ENCODE assay signal across 18 cellular contexts in the genomic region with DNA sequence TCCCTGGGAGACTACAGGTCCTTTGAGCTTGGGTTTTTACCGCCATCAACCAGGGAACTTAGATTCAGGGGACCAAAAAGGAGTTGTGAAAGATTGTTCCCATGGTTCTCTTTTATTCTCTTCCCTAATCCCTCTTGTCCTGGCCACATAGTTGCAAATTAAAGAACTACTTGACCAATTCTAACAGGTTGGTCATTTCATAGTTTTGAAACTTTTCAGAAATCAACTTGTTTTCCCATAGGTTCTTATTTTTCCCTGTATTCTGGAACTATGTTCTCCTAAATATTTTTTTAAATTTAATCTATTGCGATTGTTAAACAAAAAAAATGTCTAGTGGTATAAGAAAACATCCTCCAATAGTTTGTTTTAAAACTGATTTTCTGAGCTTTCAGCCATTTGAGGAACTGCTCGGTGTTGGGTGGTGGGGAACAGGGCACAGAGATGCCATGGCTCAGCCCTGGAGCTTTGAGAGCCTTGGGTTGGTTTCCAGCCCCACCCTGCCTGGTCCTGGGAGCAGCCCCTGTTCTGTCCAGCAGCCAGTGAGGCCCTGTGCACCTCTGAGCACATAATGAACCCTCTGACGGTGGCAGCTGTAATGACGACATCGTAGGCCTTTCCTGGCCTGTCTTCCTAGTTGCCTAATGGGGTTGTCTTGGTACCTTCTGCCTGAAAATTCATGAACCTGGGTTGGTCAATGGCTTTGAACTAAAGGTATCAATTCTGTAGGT. TPM values are rescaled to one million over a fixed set of nuclear protein-coding genes. Genes with fewer than 3 reads are reported as not detected.
A peak's percentile ranks its signal among the peaks of the same experiment; 100 is the strongest.
DNase-seq lines count a peak whose midpoint lies in the region; ATAC-seq lines count a peak whose summit lies in the region.
"Had no signal": no experiment of that assay in that cellular context is flagged by ENCODE, and none has a peak within 500 bp of the region (broad histone marks: within the 10 kb centered on the region; RNA-seq: fewer than 3 reads in every experiment).

No MANE protein-coding gene starts in this region.

- peak overlapping the region; percentile 68 to 78 for H3K4me3 Mint-ChIP-seq in activated T-cell treated with anti-CD3 and anti-CD28 coated beads, Interleukin-2, amount 50 U/mL, for 72 hours
- peak overlapping the region in 4 of 5 donors; percentile 39 to 83 (median 68) for H3K4me3 Mint-ChIP-seq in immature natural killer cell
- peak overlapping the region; percentile 60 for H3K4me3 Mint-ChIP-seq in stimulated activated effector memory CD8-positive, alpha-beta T cell treated with anti-CD3 and anti-CD28 coated beads, Interleukin-12 subunit alpha, Interleukin-12 subunit beta, amount 100 ng/mL, for 72 hours
- H3K4me3 Mint-ChIP-seq: type B pancreatic cell had no signal

- no peak overlapping the region for H3K27ac Mint-ChIP-seq in activated T-cell treated with anti-CD3 and anti-CD28 coated beads, Interleukin-2, amount 50 U/mL, for 72 hours
- H3K27ac Mint-ChIP-seq in immature natural killer cell: peak overlapping the region in 3 of 6 donors; percentile 36 to 70 (median 48)
- no peak overlapping the region for H3K27ac Mint-ChIP-seq in stimulated activated effector memory CD8-positive, alpha-beta T cell treated with anti-CD3 and anti-CD28 coated beads, Interleukin-12 subunit alpha, Interleukin-12 subunit beta, amount 100 ng/mL, for 72 hours

- H3K9me3 Mint-ChIP-seq in activated T-cell treated with anti-CD3 and anti-CD28 coated beads, Interleukin-2, amount 50 U/mL, for 72 hours: no peaks in the 10 kb centered on the region
- no peaks in the 10 kb centered on the region for H3K9me3 Mint-ChIP-seq in immature natural killer cell
- H3K9me3 Mint-ChIP-seq in stimulated activated effector memory CD8-positive, alpha-beta T cell treated with anti-CD3 and anti-CD28 coated beads, Interleukin-12 subunit alpha, Interleukin-12 subunit beta, amount 100 ng/mL, for 72 hours: no peaks in the 10 kb centered on the region
- H3K9me3 Mint-ChIP-seq: type B pancreatic cell had no signal

- DNase-seq in activated T-cell treated with anti-CD3 and anti-CD28 coated beads, Interleukin-2, amount 50 U/mL, for 72 hours: no peak
- DNase-seq in activated T-cell treated with anti-CD3 and anti-CD28 coated beads, Interleukin-2, amount 50 U/mL, for 48 hours: no peak
- DNase-seq in MV-4-11 (lab: John Stamatoyannopoulos, UW) (peak; percentile 23), immature natural killer cell (no peak), NCI-H345 treated with DMSO at 0.1 percent for 48 hours (lab: John Stamatoyannopoulos, UW; ENCODE audit: unreplicated experiment) (no peak)
- no peak for DNase-seq in stimulated activated effector memory CD8-positive, alpha-beta T cell treated with anti-CD3 and anti-CD28 coated beads, Interleukin-12 subunit alpha, Interleukin-12 subunit beta, amount 100 ng/mL, for 72 hours (ENCODE audit: low spot score in 2 of 2)
- no peak for DNase-seq in activated CD4-positive, alpha-beta T cell treated with anti-CD3 and anti-CD28 coated beads, Interleukin-2, amount 50 U/mL, for 48 hours
- DNase-seq: activated CD4-positive, alpha-beta T cell treated with anti-CD3 and anti-CD28 coated beads for 4 hours; activated T-cell treated with anti-CD3 and anti-CD28 coated beads, Interleukin-2, amount 50 U/mL, for 1 hour; gastrocnemius medialis; NCI-H1417 treated with DMSO at 0.1 percent for 48 hours; NCI-H2227 treated with DMSO at 0.1 percent for 48 hours; occipital lobe; SHP77; sigmoid colon had no signal

- H3K4me1 Mint-ChIP-seq in activated T-cell treated with anti-CD3 and anti-CD28 coated beads, Interleukin-2, amount 50 U/mL, for 72 hours (ENCODE audit: low read depth): peaks cover 39% of the 10 kb centered on the region
- peaks cover 31 to 32% of the 10 kb centered on the region in 2 donors for H3K4me1 Mint-ChIP-seq in immature natural killer cell
- peaks cover 25% of the 10 kb centered on the region for H3K4me1 Mint-ChIP-seq in stimulated activated effector memory CD8-positive, alpha-beta T cell treated with anti-CD3 and anti-CD28 coated beads, Interleukin-12 subunit alpha, Interleukin-12 subunit beta, amount 100 ng/mL, for 72 hours

- H3K27me3 Mint-ChIP-seq in activated T-cell treated with anti-CD3 and anti-CD28 coated beads, Interleukin-2, amount 50 U/mL, for 72 hours (ENCODE audit: low read depth): peaks cover 9% of the 10 kb centered on the region
- H3K27me3 Mint-ChIP-seq in immature natural killer cell (ENCODE audit: low read depth in 3 of 3): peaks cover 5 to 9% (median 9%) of the 10 kb centered on the region in 3 donors
- H3K27me3 Mint-ChIP-seq: type B pancreatic cell had no signal

- ATAC-seq in activated T-cell treated with anti-CD3 and anti-CD28 coated beads, Interleukin-2, amount 50 U/mL, for 72 hours (replicated peaks in 1 of 2): no peak
- ATAC-seq in stimulated activated effector memory CD8-positive, alpha-beta T cell treated with anti-CD3 and anti-CD28 coated beads, Interleukin-12 subunit alpha, Interleukin-12 subunit beta, amount 100 ng/mL, for 72 hours: no peak
- no peak for ATAC-seq in GM21526 (IDR thresholded peaks at IDR 0.05; ENCODE audit: low FRiP score, unreplicated experiment)
- ATAC-seq: A549, gastrocnemius medialis had no signal

- H3K36me3 Mint-ChIP-seq in activated T-cell treated with anti-CD3 and anti-CD28 coated beads, Interleukin-2, amount 50 U/mL, for 72 hours (ENCODE audit: insufficient read depth in 2 of 2): no peaks in the 10 kb centered on the region
- H3K36me3 Mint-ChIP-seq in immature natural killer cell: peaks cover 0 to 6% (median 3%) of the 10 kb centered on the region in 3 donors
- H3K36me3 Mint-ChIP-seq in stimulated activated effector memory CD8-positive, alpha-beta T cell treated with anti-CD3 and anti-CD28 coated beads, Interleukin-12 subunit alpha, Interleukin-12 subunit beta, amount 100 ng/mL, for 72 hours: peaks cover 6% of the 10 kb centered on the region

RNA-seq across cellular contexts. Expression of a gene that starts 53.5 kb away (rescaled TPM):
- total RNA-seq in activated T-cell treated with anti-CD3 and anti-CD28 coated beads, Interleukin-2, amount 50 U/mL, for 72 hours: 10 to 100 TPM; 20.3 to 22.8 TPM
- 10 to 100 TPM; 19.0 to 40.3 (median 23.5) TPM for polyA plus RNA-seq in immature natural killer cell
